In genomic region chr2:148645135-148645924, GRCh38 we compare ENCODE assay signal across 8 cellular contexts. TPM values are rescaled to one million over a fixed set of nuclear protein-coding genes. Genes with fewer than 3 reads are reported as not detected.
DNase-seq lines count a peak whose midpoint lies in the region; ATAC-seq and TF ChIP-seq lines count a peak whose summit lies in the region.

No MANE protein-coding gene starts in this region.

- TF ChIP-seq CTCF in NB4 (IDR thresholded peaks at IDR 0.05; ENCODE audit: low read depth, low read length) = no peak
- TF ChIP-seq CTCF in gastroesophageal sphincter (IDR thresholded peaks at IDR 0.05) = peak; percentile 14 to 54 (median 31)
- peak; percentile 60 for TF ChIP-seq CTCF in neutrophil (IDR thresholded peaks at IDR 0.05)

- DNase-seq in GM04503 (ENCODE audit: low read depth) (peak; percentile 65), NB4 (ENCODE audit: low read depth) (peak; percentile 93), SK-N-DZ (ENCODE audit: low spot score) (peak; percentile 86), substantia nigra (lab: John Stamatoyannopoulos, UW) (peak; percentile 55 to 100 (median 93))
- peak; percentile 89 for DNase-seq in activated naive CD4-positive, alpha-beta T cell treated with anti-CD3 and anti-CD28 coated beads, Interleukin-2, amount 50 U/mL, for 16 hours

- no peaks in the 10 kb centered on the region for H3K9me3 ChIP-seq in gastroesophageal sphincter
- no peaks in the 10 kb centered on the region for H3K9me3 ChIP-seq in neutrophil

- ATAC-seq in HG02588 (IDR thresholded peaks at IDR 0.05; ENCODE audit: unreplicated experiment) (peak; percentile 54), gastroesophageal sphincter (peak; percentile 89)

- H3K4me3 ChIP-seq in NB4 (ENCODE audit: low read depth, low read length) = peak overlapping the region; percentile 97
- H3K4me3 ChIP-seq in gastroesophageal sphincter = peak overlapping the region; percentile 60 to 88
- H3K4me3 ChIP-seq in neutrophil (ENCODE audit: low read depth in 1 of 2, low read length in 1 of 2) = peak overlapping the region; percentile 92 to 96

- H3K36me3 ChIP-seq in gastroesophageal sphincter = no peaks in the 10 kb centered on the region
- no peaks in the 10 kb centered on the region for H3K36me3 ChIP-seq in neutrophil

- H3K4me1 ChIP-seq in gastroesophageal sphincter = peaks cover 3 to 53% (median 3%) of the 10 kb centered on the region in 3 donors
- H3K4me1 ChIP-seq in neutrophil (ENCODE audit: control insufficient read depth in 1 of 2, insufficient read depth in 1 of 2, low read depth in 1 of 2, low read length in 1 of 2) = peaks cover 25 to 31% of the 10 kb centered on the region in 2 experiments

- peak overlapping the region; percentile 83 to 100 (median 99) for H3K27ac ChIP-seq in gastroesophageal sphincter
- peak overlapping the region; percentile 98 for H3K27ac ChIP-seq in neutrophil
- H3K27ac ChIP-seq in substantia nigra (ENCODE audit: low read depth, low read length, poor library complexity, severe bottlenecking) = peak overlapping the region; percentile 98

- no peak for TF ChIP-seq EP300 in gastroesophageal sphincter (IDR thresholded peaks at IDR 0.05)

- 0% methylated on average over 3 to 7 of the region's 80 CpGs for WGBS in gastroesophageal sphincter (ENCODE audit: low coverage in 1 of 2), 2 donors

- no peaks in the 10 kb centered on the region for H3K27me3 ChIP-seq in gastroesophageal sphincter
- no peaks in the 10 kb centered on the region for H3K27me3 ChIP-seq in neutrophil

- TF ChIP-seq POLR2A in NB4 (IDR thresholded peaks at IDR 0.05; ENCODE audit: extremely low read depth, insufficient read length) (no peak), gastroesophageal sphincter (IDR thresholded peaks at IDR 0.05) (peak in 1 of 2 donors; percentile 6)

RNA-seq across cellular contexts. Expression of gene EPC2, which starts 0.8 kb away (rescaled TPM):
- 10.7 and 10.9 TPM in 2 replicates for polyA plus RNA-seq in SK-N-DZ (2014; cell fraction: cytosol; rRNA removed)
- polyA plus RNA-seq in SK-N-DZ (2014; cell fraction: nucleus; rRNA removed) = 4.9 and 10.0 TPM in 2 replicates
- 10 to 100 TPM; 25.4 to 38.4 (median 30.7) TPM for total RNA-seq in gastroesophageal sphincter

Comparison
In these comparisons a context has a peak if more than half of its experiments do, and no peak if none do; other contexts are left out.
1. Peak in every context shown above with its lines: DNase-seq, ATAC-seq, H3K4me3 ChIP-seq and H3K27ac ChIP-seq.